ENCODE assay signal across 14 cellular contexts in genomic region chr6:85401186-85402062, GRCh38. TPM values are rescaled to one million over a fixed set of nuclear protein-coding genes. Genes with fewer than 3 reads are reported as not detected.
DNase-seq lines count a peak whose midpoint lies in the region; ATAC-seq and TF ChIP-seq lines count a peak whose summit lies in the region.
"Had no signal": no experiment of that assay in that cellular context is flagged by ENCODE, and none has a peak within 500 bp of the region (broad histone marks: within the 10 kb centered on the region; RNA-seq: fewer than 3 reads in every experiment).

No MANE protein-coding gene starts in this region.

- ATAC-seq in stimulated activated naive CD8-positive, alpha-beta T cell treated with anti-CD3 and anti-CD28 coated beads, Interleukin-15, amount 100 ng/mL, for 72 hours, result peak; percentile 69
- ATAC-seq: left lobe of liver, pancreas had no signal

- no peaks in the 10 kb centered on the region for H3K9me3 ChIP-seq in SJSA1 (replicated peaks)
- H3K9me3 ChIP-seq in adrenal gland (replicated peaks in 1 of 3), result no peaks in the 10 kb centered on the region
- H3K9me3 ChIP-seq in PC-9 (ENCODE audit: insufficient read depth, low read depth), result 0 out of 2 replicates have a peak, but pooled peaks cover 5% of the 10 kb centered on the region
- H3K9me3 ChIP-seq: pancreas had no signal

- H3K9me2 ChIP-seq in PC-9 (ENCODE audit: insufficient read depth), result no peaks in the 10 kb centered on the region

- H3K79me2 ChIP-seq in PC-9 (ENCODE audit: low read depth), result no peaks in the 10 kb centered on the region

- H3K4me1 ChIP-seq in SJSA1 (replicated peaks), result peaks cover 73% of the 10 kb centered on the region
- no peaks in the 10 kb centered on the region for H3K4me1 ChIP-seq in adrenal gland (replicated peaks in 1 of 2)
- H3K4me1 ChIP-seq in PC-9 (replicated peaks; ENCODE audit: insufficient read depth), result peaks cover 50% of the 10 kb centered on the region

- H4K20me1 ChIP-seq in PC-9 (ENCODE audit: insufficient read depth), result no peaks in the 10 kb centered on the region

- in situ Hi-C loops in ACHN (cut with HindIII; ENCODE audit: low pct_ligation_motif_present, low pct_unique_long_range_greater_than_20kb, low sequenced_read_pairs), result no loop called here

- H3K27ac ChIP-seq in SJSA1 (peak overlapping the region; percentile 100), adrenal gland (no peak overlapping the region), PC-9 (no peak overlapping the region)
- H3K27ac ChIP-seq: dorsolateral prefrontal cortex, pancreas had no signal

- TF ChIP-seq CTCF in fibroblast of villous mesenchyme (IDR thresholded peaks at IDR 0.05; ENCODE audit: insufficient read depth, low read depth, low read length) (no peak), adrenal gland (IDR thresholded peaks at IDR 0.05) (no peak), PC-9 (conservative IDR thresholded peaks at IDR 0.05) (no peak)

- H3K36me3 ChIP-seq in SJSA1 (no peaks in the 10 kb centered on the region), adrenal gland (replicated peaks in 1 of 2) (no peaks in the 10 kb centered on the region), PC-9 (ENCODE audit: low read depth) (no peaks in the 10 kb centered on the region)
- H3K36me3 ChIP-seq: pancreas had no signal

- no TSS peak for BruUV-seq in PC-9 (replicated peaks; lab: Mats Ljungman, UMichigan)

- WGBS in adrenal gland, 4 donors, result 82 to 91% (median 84%) methylated on average over 6 of the region's 6 CpGs

- no peak for DNase-seq in activated T-cell treated with anti-CD3 and anti-CD28 coated beads, Interleukin-2, amount 50 U/mL, for 24 hours
- DNase-seq in activated T-cell treated with anti-CD3 and anti-CD28 coated beads for 4 hours, result no peak
- peak in 1 of 2 experiments; percentile 66 for DNase-seq in SJSA1 (ENCODE audit: low read depth in 1 of 2, low spot score in 2 of 2)
- peak; percentile 56 for DNase-seq in fibroblast of villous mesenchyme (ENCODE audit: low read depth)
- DNase-seq in stimulated activated naive CD8-positive, alpha-beta T cell treated with anti-CD3 and anti-CD28 coated beads, Interleukin-15, amount 100 ng/mL, for 72 hours, result peak; percentile 14 to 29
- no peak for DNase-seq in ACHN
- DNase-seq in adrenal gland, result no peak
- no peak for DNase-seq in PC-9
- DNase-seq: amniotic stem cell; dorsolateral prefrontal cortex; NCI-H2029 treated with DMSO at 0.1 percent for 48 hours; NK-92 treated with Interleukin-12 subunit alpha and Interleukin-12 subunit beta, amount 100 ng/mL, for 24 hours; pancreas had no signal

- H3K27me3 Mint-ChIP-seq in activated T-cell treated with anti-CD3 and anti-CD28 coated beads, Interleukin-2, amount 50 U/mL, for 24 hours, result no peaks in the 10 kb centered on the region
- H3K27me3 Mint-ChIP-seq in stimulated activated naive CD8-positive, alpha-beta T cell treated with anti-CD3 and anti-CD28 coated beads, Interleukin-15, amount 100 ng/mL, for 72 hours, result no peaks in the 10 kb centered on the region

- TF ChIP-seq POLR2A in adrenal gland (IDR thresholded peaks at IDR 0.05), result no peak

- peaks cover 2% of the 10 kb centered on the region for H3K9me3 Mint-ChIP-seq in activated T-cell treated with anti-CD3 and anti-CD28 coated beads, Interleukin-2, amount 50 U/mL, for 24 hours
- peaks cover 0 to 13% of the 10 kb centered on the region in 2 donors for H3K9me3 Mint-ChIP-seq in stimulated activated naive CD8-positive, alpha-beta T cell treated with anti-CD3 and anti-CD28 coated beads, Interleukin-15, amount 100 ng/mL, for 72 hours

- intact Hi-C loops in adrenal gland (cut with DNase I), result no loop called here
- intact Hi-C loops in PC-9 (cut with micrococcal nuclease; ENCODE audit: unreplicated experiment), result no loop called here

- H3F3A ChIP-seq in PC-9 (ENCODE audit: insufficient read depth, low read depth), result peaks cover 24% of the 10 kb centered on the region; the same call in 1 of the 2 replicates

- H3K27me3 ChIP-seq in SJSA1 (replicated peaks) (no peaks in the 10 kb centered on the region), adrenal gland (no peaks in the 10 kb centered on the region), PC-9 (ENCODE audit: insufficient read depth, low read depth) (no peaks in the 10 kb centered on the region)
- H3K27me3 ChIP-seq: pancreas had no signal

- CTCF ChIA-PET in PC-9 (lab: Charles Lee), result interaction anchor here (0.6 kb wide), 1 partner anchor 23 kb away, joined by 3 read pairs; no protein-coding TSS in a partner anchor

- H2AFZ ChIP-seq in PC-9, result no peak overlapping the region

- H3K4me3 ChIP-seq in SJSA1 (no peak overlapping the region), fibroblast of villous mesenchyme (ENCODE audit: low read depth, low read length) (no peak overlapping the region), adrenal gland (no peak overlapping the region), PC-9 (no peak overlapping the region)
- H3K4me3 ChIP-seq: dorsolateral prefrontal cortex, pancreas had no signal

- no peaks in the 10 kb centered on the region for H3K36me3 Mint-ChIP-seq in activated T-cell treated with anti-CD3 and anti-CD28 coated beads, Interleukin-2, amount 50 U/mL, for 24 hours (ENCODE audit: low read depth)

- H3K4me3 Mint-ChIP-seq in activated T-cell treated with anti-CD3 and anti-CD28 coated beads, Interleukin-2, amount 50 U/mL, for 24 hours, result peak overlapping the region; percentile 13
- peak overlapping the region; percentile 47 to 62 for H3K4me3 Mint-ChIP-seq in stimulated activated naive CD8-positive, alpha-beta T cell treated with anti-CD3 and anti-CD28 coated beads, Interleukin-15, amount 100 ng/mL, for 72 hours

- no peak overlapping the region for H3K4me2 ChIP-seq in PC-9

- POLR2A ChIA-PET in PC-9 (lab: Charles Lee; ENCODE audit: unreplicated experiment), result no interaction called here

- H3K27ac Mint-ChIP-seq in activated T-cell treated with anti-CD3 and anti-CD28 coated beads, Interleukin-2, amount 50 U/mL, for 24 hours, result peak overlapping the region; percentile 83
- H3K27ac Mint-ChIP-seq in stimulated activated naive CD8-positive, alpha-beta T cell treated with anti-CD3 and anti-CD28 coated beads, Interleukin-15, amount 100 ng/mL, for 72 hours, result peak overlapping the region; percentile 91 to 95

- peaks cover 49% of the 10 kb centered on the region for H3K4me1 Mint-ChIP-seq in activated T-cell treated with anti-CD3 and anti-CD28 coated beads, Interleukin-2, amount 50 U/mL, for 24 hours (ENCODE audit: low read depth)
- H3K4me1 Mint-ChIP-seq in stimulated activated naive CD8-positive, alpha-beta T cell treated with anti-CD3 and anti-CD28 coated beads, Interleukin-15, amount 100 ng/mL, for 72 hours, result peaks cover 71% of the 10 kb centered on the region

RNA-seq across cellular contexts. Expression of gene NT5E, which starts 48.5 kb away (rescaled TPM):
- 37.3 and 51.2 TPM in 2 replicates for total RNA-seq in SJSA1 (2014; rRNA removed; shearing (Covaris generic))
- 345 and 593 TPM in 2 replicates for total RNA-seq in fibroblast of villous mesenchyme
- 10 to 100 TPM in 5 of 8 donors, 1 to 10 TPM in 3; 3.6 to 13.2 (median 10.9) TPM for total RNA-seq in adrenal gland
- polyA plus RNA-seq in adrenal gland, result 10 to 100 TPM in 1 of 3 donors, 1 to 10 TPM in 2; 2.9 to 14.2 (median 3.2) TPM
- total RNA-seq in PC-9 (2021), result 84.6 and 90.4 TPM in 2 replicates

Comparison
In these comparisons a context has a peak if more than half of its experiments do, and no peak if none do; other contexts are left out.
1. DNase-seq: peak in fibroblast of villous mesenchyme (single experiment) and stimulated activated naive CD8-positive, alpha-beta T cell treated with anti-CD3 and anti-CD28 coated beads, Interleukin-15, amount 100 ng/mL, for 72 hours (2 of 2); none in activated T-cell treated with anti-CD3 and anti-CD28 coated beads, Interleukin-2, amount 50 U/mL, for 24 hours (single experiment), activated T-cell treated with anti-CD3 and anti-CD28 coated beads for 4 hours (single experiment), ACHN (single experiment), adrenal gland (0 of 7) and PC-9 (0 of 2).